Comparison of ENCODE assay signal across 11 cellular contexts in genomic region chr20:50315811-50316551, GRCh38.
"Had no signal": no experiment of that assay in that cellular context is flagged by ENCODE, and none has a peak within 500 bp of the region (broad histone marks: within the 10 kb centered on the region; RNA-seq: fewer than 3 reads in every experiment).

No MANE protein-coding gene starts in this region.

- H3K4me1 ChIP-seq: foreskin keratinocyte had no signal

- H3K27ac Mint-ChIP-seq: activated naive CD4-positive, alpha-beta T cell treated with anti-CD3 and anti-CD28 coated beads, Interleukin-2, amount 50 U/mL, for 72 hours; memory B cell; stimulated activated naive CD8-positive, alpha-beta T cell treated with anti-CD3 and anti-CD28 coated beads, Interleukin-15, Interleukin-2, amounts not matched to agents 100 ng/mL and 50 ng/mL, for 24 hours; T-helper 2 cell treated with Interferon-gamma antibody and Interleukin-4, amounts not matched to agents 5 μg/mL and 100 μg/mL, for 36 hours had no signal

- H3K4me3 ChIP-seq: testis had no signal

- H3K4me1 Mint-ChIP-seq: memory B cell had no signal

- DNase-seq: activated CD4-positive, alpha-beta T cell treated with anti-CD3 and anti-CD28 coated beads, Interleukin-2, amount 50 U/mL, for 48 hours; activated CD4-positive, CD25-positive, alpha-beta regulatory T cell treated with anti-CD3 and anti-CD28 coated beads, Interleukin-2, amount 50 U/mL, for 72 hours; activated effector memory CD4-positive, alpha-beta T cell treated with anti-CD3 and anti-CD28 coated beads, Interleukin-2, amount 50 U/mL, for 16 hours; activated T-cell treated with anti-CD3 and anti-CD28 coated beads, Interleukin-2, amount 50 U/mL, for 4 hours; foreskin keratinocyte; stimulated activated CD4-positive, alpha-beta T cell treated with anti-CD3 and anti-CD28 coated beads, Interleukin-4, amount 100 ng/mL, for 1 hour; testis had no signal

- H3K36me3 Mint-ChIP-seq: activated naive CD4-positive, alpha-beta T cell treated with anti-CD3 and anti-CD28 coated beads, Interleukin-2, amount 50 U/mL, for 72 hours; memory B cell had no signal

- H3K27me3 ChIP-seq: testis had no signal

- H3K27ac ChIP-seq: foreskin keratinocyte, testis had no signal

- H3K4me3 Mint-ChIP-seq: activated T-cell treated with anti-CD3 and anti-CD28 coated beads, Interleukin-2, amount 50 U/mL, for 4 hours; memory B cell; stimulated activated naive CD8-positive, alpha-beta T cell treated with anti-CD3 and anti-CD28 coated beads, Interleukin-15, Interleukin-2, amounts not matched to agents 100 ng/mL and 50 ng/mL, for 24 hours; T-helper 2 cell treated with Interferon-gamma antibody and Interleukin-4, amounts not matched to agents 5 μg/mL and 100 μg/mL, for 36 hours had no signal

- H3K9me3 Mint-ChIP-seq: activated naive CD4-positive, alpha-beta T cell treated with anti-CD3 and anti-CD28 coated beads, Interleukin-2, amount 50 U/mL, for 72 hours; activated T-cell treated with anti-CD3 and anti-CD28 coated beads, Interleukin-2, amount 50 U/mL, for 4 hours; memory B cell; stimulated activated naive CD8-positive, alpha-beta T cell treated with anti-CD3 and anti-CD28 coated beads, Interleukin-15, Interleukin-2, amounts not matched to agents 100 ng/mL and 50 ng/mL, for 24 hours; T-helper 2 cell treated with Interferon-gamma antibody and Interleukin-4, amounts not matched to agents 5 μg/mL and 100 μg/mL, for 36 hours had no signal

- H3K9me3 ChIP-seq: testis had no signal

- ATAC-seq: activated naive CD4-positive, alpha-beta T cell treated with anti-CD3 and anti-CD28 coated beads, Interleukin-2, amount 50 U/mL, for 72 hours; activated T-cell treated with anti-CD3 and anti-CD28 coated beads, Interleukin-2, amount 50 U/mL, for 4 hours; foreskin keratinocyte had no signal
